17 cellular contexts compared by ENCODE assay signal in the genomic region with DNA sequence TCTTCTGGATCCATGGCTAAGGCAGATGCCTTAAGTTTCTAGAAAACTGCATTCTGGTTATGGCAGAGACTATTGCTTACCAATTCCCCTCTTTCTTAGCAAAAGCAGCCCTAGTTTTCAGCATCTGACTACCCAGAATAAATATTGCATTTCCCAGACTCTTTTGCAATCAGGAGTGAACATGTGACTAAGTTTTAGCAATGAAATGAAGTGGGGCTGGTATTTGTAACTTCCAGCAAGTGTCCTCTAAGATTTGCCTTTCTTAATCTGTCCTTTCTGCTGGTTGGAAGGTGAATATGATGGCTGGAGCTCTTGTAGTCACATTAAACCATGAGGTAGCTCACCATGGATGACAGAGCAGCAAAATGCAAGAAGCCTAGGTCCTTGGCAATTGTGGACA.
DNase-seq lines count a peak whose midpoint lies in the region; ATAC-seq and TF ChIP-seq lines count a peak whose summit lies in the region.
"Had no signal": no experiment of that assay in that cellular context is flagged by ENCODE, and none has a peak within 500 bp of the region (broad histone marks: within the 10 kb centered on the region; RNA-seq: fewer than 3 reads in every experiment).

No MANE protein-coding gene starts in this region.

- H3K4me3 ChIP-seq in gastroesophageal sphincter (no peak overlapping the region), subcutaneous abdominal adipose tissue (ENCODE audit: low read depth in 1 of 5, low read length in 5 of 5) (no peak overlapping the region)
- H3K4me3 ChIP-seq: HAP-1 had no signal

- H3K36me3 ChIP-seq in gastroesophageal sphincter: no peaks in the 10 kb centered on the region
- no peaks in the 10 kb centered on the region for H3K36me3 ChIP-seq in subcutaneous abdominal adipose tissue (ENCODE audit: control insufficient read depth in 5 of 5, insufficient read depth in 5 of 5, low read length in 5 of 5)
- H3K36me3 ChIP-seq: HAP-1 had no signal

- H3K4me1 ChIP-seq in gastroesophageal sphincter: peaks cover 0 to 14% (median 0%) of the 10 kb centered on the region in 3 donors
- peaks cover 5 to 30% (median 20%) of the 10 kb centered on the region in 5 donors for H3K4me1 ChIP-seq in subcutaneous abdominal adipose tissue (ENCODE audit: control insufficient read depth in 5 of 5, insufficient read depth in 5 of 5, low read length in 5 of 5)
- H3K4me1 ChIP-seq: HAP-1 had no signal

- TF ChIP-seq EP300 in gastroesophageal sphincter (IDR thresholded peaks at IDR 0.05): no peak

- DNase-seq in GM03348 (ENCODE audit: low spot score) (peak; percentile 19), MV-4-11 (lab: John Stamatoyannopoulos, UW) (peak; percentile 21), AG20443 (ENCODE audit: low spot score) (no peak)
- DNase-seq in activated CD4-positive, alpha-beta T cell treated with anti-CD3 and anti-CD28 coated beads, Interleukin-2, amount 10 ng/mL, durations not matched to agents 24 days and 14 days: no peak
- DNase-seq in stimulated activated CD4-positive, alpha-beta T cell treated with anti-CD3 and anti-CD28 coated beads, Interleukin-1b, Interleukin-23, amount 100 ng/mL, for 48 hours: no peak
- DNase-seq: COR-L47, EL, NCI-H1436, NCI-H2029 treated with DMSO at 0.1 percent for 48 hours, NCI-H2171 treated with DMSO at 0.1 percent for 48 hours, NCI-H446 treated with DMSO at 0.1 percent for 48 hours, OCI-M1, SIG-M5 had no signal

- H3K9ac ChIP-seq in subcutaneous abdominal adipose tissue (ENCODE audit: low read length in 5 of 5): peak overlapping the region in 2 of 5 donors; percentile 21 to 71

- no peaks in the 10 kb centered on the region for H3K9me3 ChIP-seq in gastroesophageal sphincter
- H3K9me3 ChIP-seq in subcutaneous abdominal adipose tissue (ENCODE audit: control insufficient read depth in 5 of 5, low read length in 5 of 5): peaks cover 0 to 5% (median 0%) of the 10 kb centered on the region in 5 donors
- H3K9me3 ChIP-seq: HAP-1 had no signal

- TF ChIP-seq CTCF in gastroesophageal sphincter (IDR thresholded peaks at IDR 0.05): no peak

- peak; percentile 39 for ATAC-seq in gastroesophageal sphincter

- H3K27me3 ChIP-seq in gastroesophageal sphincter (no peaks in the 10 kb centered on the region), subcutaneous abdominal adipose tissue (ENCODE audit: control insufficient read depth in 5 of 5, insufficient read depth in 4 of 5, low read length in 5 of 5) (no peaks in the 10 kb centered on the region)

- H3K27me3 Mint-ChIP-seq in activated CD4-positive, alpha-beta T cell treated with anti-CD3 and anti-CD28 coated beads, Interleukin-2, amount 10 ng/mL, durations not matched to agents 24 days and 14 days: peaks cover 25% of the 10 kb centered on the region

- intact Hi-C loops in activated CD4-positive, alpha-beta T cell treated with anti-CD3 and anti-CD28 coated beads, Interleukin-2, amount 10 ng/mL, durations not matched to agents 24 days and 14 days (cut with micrococcal nuclease): no loop called here

- no peak overlapping the region for H3K27ac Mint-ChIP-seq in activated CD4-positive, alpha-beta T cell treated with anti-CD3 and anti-CD28 coated beads, Interleukin-2, amount 10 ng/mL, durations not matched to agents 24 days and 14 days

- no peaks in the 10 kb centered on the region for H3K4me1 Mint-ChIP-seq in activated CD4-positive, alpha-beta T cell treated with anti-CD3 and anti-CD28 coated beads, Interleukin-2, amount 10 ng/mL, durations not matched to agents 24 days and 14 days

- no peaks in the 10 kb centered on the region for H3K9me3 Mint-ChIP-seq in activated CD4-positive, alpha-beta T cell treated with anti-CD3 and anti-CD28 coated beads, Interleukin-2, amount 10 ng/mL, durations not matched to agents 24 days and 14 days

- H3K27ac ChIP-seq in gastroesophageal sphincter (no peak overlapping the region), subcutaneous abdominal adipose tissue (ENCODE audit: low read depth, low read length) (peak overlapping the region; percentile 88)
- H3K27ac ChIP-seq: HL-60 had no signal

- no peak overlapping the region for H3K4me3 Mint-ChIP-seq in activated CD4-positive, alpha-beta T cell treated with anti-CD3 and anti-CD28 coated beads, Interleukin-2, amount 10 ng/mL, durations not matched to agents 24 days and 14 days

- no peaks in the 10 kb centered on the region for H3K36me3 Mint-ChIP-seq in activated CD4-positive, alpha-beta T cell treated with anti-CD3 and anti-CD28 coated beads, Interleukin-2, amount 10 ng/mL, durations not matched to agents 24 days and 14 days (ENCODE audit: low read depth)

- no peak for TF ChIP-seq POLR2A in gastroesophageal sphincter (IDR thresholded peaks at IDR 0.05)

Comparison
In these comparisons a context has a peak if more than half of its experiments do, and no peak if none do; other contexts are left out.
1. DNase-seq: peak in GM03348 (single experiment) and MV-4-11 (single experiment); none in AG20443 (single experiment), activated CD4-positive, alpha-beta T cell treated with anti-CD3 and anti-CD28 coated beads, Interleukin-2, amount 10 ng/mL, durations not matched to agents 24 days and 14 days (single experiment) and stimulated activated CD4-positive, alpha-beta T cell treated with anti-CD3 and anti-CD28 coated beads, Interleukin-1b, Interleukin-23, amount 100 ng/mL, for 48 hours (single experiment).